Comparison of ENCODE assay signal across 14 cellular contexts in the genomic region with DNA sequence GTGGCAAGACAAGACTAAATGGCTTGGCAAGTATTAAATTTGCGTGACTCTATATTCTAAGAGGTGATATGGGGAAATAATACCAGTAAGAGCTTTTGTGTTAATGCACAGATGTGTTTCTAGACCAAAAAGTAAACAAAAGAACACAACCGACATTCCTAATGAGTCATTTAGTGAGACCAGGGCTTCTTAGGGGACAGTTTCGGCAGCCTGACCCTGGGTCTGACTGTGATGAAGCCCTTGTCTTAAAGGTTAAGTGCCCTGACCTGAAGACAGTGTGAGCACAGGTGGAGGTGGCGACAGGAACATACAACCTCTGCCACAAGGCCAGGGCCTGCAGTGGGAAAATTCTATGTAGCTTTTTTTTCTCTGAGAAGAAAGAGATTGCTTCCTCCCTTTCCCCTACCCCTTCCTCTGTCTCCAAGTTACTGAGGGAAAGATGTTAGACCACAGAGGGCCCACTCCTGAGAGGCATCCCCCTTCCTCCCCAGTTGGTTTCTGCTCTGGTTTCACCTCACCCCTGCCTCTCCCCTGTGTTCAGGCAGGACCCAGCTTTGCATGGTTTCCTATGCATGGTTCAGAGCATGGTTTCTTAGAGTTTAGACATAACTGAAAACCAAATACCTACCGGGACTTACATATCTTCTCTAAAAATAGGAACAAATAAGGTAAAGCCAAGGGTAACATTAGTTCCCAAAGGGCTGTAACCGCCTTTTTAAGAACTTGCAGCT. TPM values are rescaled to one million over a fixed set of nuclear protein-coding genes. Genes with fewer than 3 reads are reported as not detected.
DNase-seq lines count a peak whose midpoint lies in the region; ATAC-seq and TF ChIP-seq lines count a peak whose summit lies in the region.
"Had no signal": no experiment of that assay in that cellular context is flagged by ENCODE, and none has a peak within 500 bp of the region (broad histone marks: within the 10 kb centered on the region; RNA-seq: fewer than 3 reads in every experiment).

No MANE protein-coding gene starts in this region.

- ATAC-seq in GM21529 (IDR thresholded peaks at IDR 0.05; ENCODE audit: unreplicated experiment) (peak; percentile 65), left lung (peak; percentile 58), HG03469 (IDR thresholded peaks at IDR 0.05; ENCODE audit: unreplicated experiment) (no peak)
- ATAC-seq: Right ventricle myocardium inferior had no signal

- intact Hi-C loops in left lung (cut with DNase I) = no loop called here

- no peaks in the 10 kb centered on the region for H3K9me3 ChIP-seq in left lung
- no peaks in the 10 kb centered on the region for H3K9me3 ChIP-seq in SJCRH30 (replicated peaks)

- DNase-seq in GM10248 (ENCODE audit: extremely low spot score) (peak; percentile 31), M059J (ENCODE audit: low read depth) (peak; percentile 52), left lung (no peak), superior temporal gyrus (ENCODE audit: extremely low spot score) (no peak), HK-2 (ENCODE audit: unreplicated experiment) (no peak), SJCRH30 (no peak)
- DNase-seq: activated CD4-positive, alpha-beta T cell treated with anti-CD3 and anti-CD28 coated beads, Interleukin-2, amount 50 U/mL, for 1 hour; amniotic stem cell; DMS79 treated with DMSO at 0.1 percent for 48 hours; NCI-H187 treated with DMSO at 0.1 percent for 48 hours had no signal

- H3K27ac ChIP-seq in left lung (no peak overlapping the region), SJCRH30 (no peak overlapping the region)

- no peaks in the 10 kb centered on the region for H3K36me3 ChIP-seq in left lung
- H3K36me3 ChIP-seq in SJCRH30 = no peaks in the 10 kb centered on the region

- no peaks in the 10 kb centered on the region for H3K27me3 ChIP-seq in left lung
- no peaks in the 10 kb centered on the region for H3K27me3 ChIP-seq in SJCRH30

- POLR2A ChIA-PET in GM10248 (lab: Yijun Ruan, JAX) = no interaction called here

- H3K4me1 ChIP-seq in left lung (no peaks in the 10 kb centered on the region), SJCRH30 (no peaks in the 10 kb centered on the region)

- CTCF ChIA-PET in GM10248 (lab: Yijun Ruan, JAX) = interaction anchor here (1.2 to 5.0 kb wide), 3 partner anchors 9 to 101 kb away, joined by 4 to 42 read pairs (median 13); no protein-coding TSS in a partner anchor

- H3K4me3 ChIP-seq in left lung (no peak overlapping the region), SJCRH30 (no peak overlapping the region)
- H3K4me3 ChIP-seq: lung had no signal

- TF ChIP-seq CTCF in GM10248 (IDR thresholded peaks at IDR 0.05; ENCODE audit: control extremely low read depth, extremely low read depth, low read depth, missing control alignments) (no peak), left lung (IDR thresholded peaks at IDR 0.05) (no peak)

RNA-seq across cellular contexts. Expression of a gene that starts 24.9 kb away (rescaled TPM):
- 13.3 and 14.7 TPM in 2 replicates for total RNA-seq in M059J (2014; rRNA removed; shearing (Covaris generic))
- total RNA-seq in left lung = 10 to 100 TPM; 46.7 to 50.4 TPM
- total RNA-seq in SJCRH30 (2014; rRNA removed; shearing (Covaris generic)) = 16.1 and 16.3 TPM in 2 replicates

Comparison
In these comparisons a context has a peak if more than half of its experiments do, and no peak if none do; other contexts are left out.
1. DNase-seq: peak in GM10248 (single experiment) and M059J (single experiment); none in left lung (0 of 2), superior temporal gyrus (single experiment), HK-2 (single experiment) and SJCRH30 (0 of 2).